Comparison of ENCODE assay signal across 14 cellular contexts in genomic region chr11:64123102-64123434, GRCh38. TPM values are rescaled to one million over a fixed set of nuclear protein-coding genes. Genes with fewer than 3 reads are reported as not detected.
DNase-seq lines count a peak whose midpoint lies in the region; ATAC-seq and TF ChIP-seq lines count a peak whose summit lies in the region.
"Had no signal": no experiment of that assay in that cellular context is flagged by ENCODE, and none has a peak within 500 bp of the region (broad histone marks: within the 10 kb centered on the region; RNA-seq: fewer than 3 reads in every experiment).

No MANE protein-coding gene starts in this region.

- DNase-seq in NCI-H1436 (lab: John Stamatoyannopoulos, UW) = peak; percentile 35
- DNase-seq in NCI-H1436 treated with DMSO at 0.1 percent for 48 hours (lab: John Stamatoyannopoulos, UW) = no peak
- DNase-seq in NCI-H510A treated with DMSO at 0.1 percent for 48 hours (lab: John Stamatoyannopoulos, UW) = peak; percentile 79
- DNase-seq in left ventricle myocardium superior = peak; percentile 83
- peak; percentile 61 for DNase-seq in testis
- no peak for DNase-seq in suprapubic skin (ENCODE audit: low spot score in 2 of 2)
- DNase-seq in effector memory CD4-positive, alpha-beta T cell = no peak
- DNase-seq: Calu3, left colon, PC-3, T-helper 2 cell, tibial artery had no signal

- H3K4me3 ChIP-seq in testis (no peak overlapping the region), suprapubic skin (no peak overlapping the region)
- no peak overlapping the region for H3K4me3 ChIP-seq in effector memory CD4-positive, alpha-beta T cell (ENCODE audit: insufficient read depth, low read depth, low read length, poor library complexity, severe bottlenecking)
- H3K4me3 ChIP-seq: cardiac muscle cell, tibial artery had no signal

- H3K27ac ChIP-seq in testis (no peak overlapping the region), suprapubic skin (no peak overlapping the region)
- no peak overlapping the region for H3K27ac ChIP-seq in effector memory CD4-positive, alpha-beta T cell (ENCODE audit: insufficient read depth, low read length, poor library complexity, severe bottlenecking)
- H3K27ac ChIP-seq: cardiac muscle cell, tibial artery had no signal

- peaks cover 12% of the 10 kb centered on the region for H3K4me1 ChIP-seq in testis
- peaks cover 32% of the 10 kb centered on the region for H3K4me1 ChIP-seq in suprapubic skin
- no peaks in the 10 kb centered on the region for H3K4me1 ChIP-seq in effector memory CD4-positive, alpha-beta T cell (ENCODE audit: control insufficient read depth, insufficient read depth, low read length, poor library complexity, severe bottlenecking)

- ATAC-seq in left ventricle myocardium superior (peak; percentile 85), HG03025 (IDR thresholded peaks at IDR 0.05; ENCODE audit: low FRiP score, unreplicated experiment) (no peak)
- ATAC-seq: left colon, PC-3 had no signal

- 23 to 66% methylated on average over 16 of the region's 16 CpGs for WGBS in testis, 2 donors
- 49% methylated on average over 10 of the region's 16 CpGs for WGBS in suprapubic skin

- no peaks in the 10 kb centered on the region for H3K27me3 ChIP-seq in testis
- no peaks in the 10 kb centered on the region for H3K27me3 ChIP-seq in suprapubic skin
- H3K27me3 ChIP-seq in effector memory CD4-positive, alpha-beta T cell (replicated peaks; ENCODE audit: control insufficient read depth, insufficient read depth, low read length, poor library complexity, severe bottlenecking) = no peaks in the 10 kb centered on the region
- H3K27me3 ChIP-seq: cardiac muscle cell, tibial artery had no signal

- TF ChIP-seq POLR2A in testis (IDR thresholded peaks at IDR 0.05) (no peak), suprapubic skin (IDR thresholded peaks at IDR 0.05) (no peak)

- TF ChIP-seq CTCF in testis (IDR thresholded peaks at IDR 0.05) (no peak), suprapubic skin (IDR thresholded peaks at IDR 0.05) (no peak)

- H3K36me3 ChIP-seq in testis (ENCODE audit: low read depth, missing control alignments) (no peaks in the 10 kb centered on the region), suprapubic skin (no peaks in the 10 kb centered on the region)
- no peaks in the 10 kb centered on the region for H3K36me3 ChIP-seq in effector memory CD4-positive, alpha-beta T cell (ENCODE audit: control insufficient read depth, insufficient read depth, low read length)
- H3K36me3 ChIP-seq: cardiac muscle cell had no signal

- intact Hi-C loops in left ventricle myocardium superior (cut with micrococcal nuclease) (no loop called here), testis (cut with DNase I; ENCODE audit: low total_unique reads) (no loop called here)

- H3K9me3 ChIP-seq in testis (no peaks in the 10 kb centered on the region), suprapubic skin (no peaks in the 10 kb centered on the region)
- no peaks in the 10 kb centered on the region for H3K9me3 ChIP-seq in effector memory CD4-positive, alpha-beta T cell (ENCODE audit: control insufficient read depth, low read length)
- H3K9me3 ChIP-seq: tibial artery had no signal

- no peak for TF ChIP-seq EP300 in suprapubic skin (IDR thresholded peaks at IDR 0.05)

RNA-seq across cellular contexts. Expression of gene MACROD1, which starts 42.8 kb away (rescaled TPM):
- total RNA-seq in left ventricle myocardium superior (139 TPM), testis (10 to 100 TPM; 13.3 to 15.3 TPM), suprapubic skin (10 to 100 TPM; 29.2 to 64.6 (median 46.2) TPM)
- 14.1 TPM for polyA plus RNA-seq in testis (ENCODE audit: insufficient read depth, low read depth, low replicate concordance)

Comparison
In these comparisons a context has a peak if more than half of its experiments do, and no peak if none do; other contexts are left out.
1. DNase-seq: peak in NCI-H1436 (single experiment), NCI-H510A treated with DMSO at 0.1 percent for 48 hours (single experiment), left ventricle myocardium superior (single experiment) and testis (single experiment); none in NCI-H1436 treated with DMSO at 0.1 percent for 48 hours (single experiment), suprapubic skin (0 of 2) and effector memory CD4-positive, alpha-beta T cell (0 of 3).